Comparison of ENCODE assay signal across 28 cellular contexts in genomic region chr13:43441916-43442315, GRCh38.
"Had no signal": no experiment of that assay in that cellular context is flagged by ENCODE, and none has a peak within 500 bp of the region (broad histone marks: within the 10 kb centered on the region; RNA-seq: fewer than 3 reads in every experiment).

No MANE protein-coding gene starts in this region.

- H3K27ac ChIP-seq: breast epithelium, esophagus muscularis mucosa, foreskin keratinocyte, heart left ventricle, pancreas, prostate gland, sigmoid colon, tibial artery, upper lobe of right lung had no signal

- DNase-seq: activated B cell treated with CpG ODN at 0.5 μM for 24 hours; activated CD4-positive, alpha-beta T cell treated with anti-CD3 and anti-CD28 coated beads, Interleukin-2, amount 50 U/mL, for 1 hour; activated CD8-positive, alpha-beta memory T cell treated with anti-CD3 and anti-CD28 coated beads, Interleukin-2, amount 10 ng/mL, durations not matched to agents 7 days and 5 days; activated CD8-positive, alpha-beta T cell treated with anti-CD3 and anti-CD28 coated beads, Interleukin-2, amount 10 ng/mL, durations not matched to agents 7 days and 5 days; activated naive CD8-positive, alpha-beta T cell treated with anti-CD3 and anti-CD28 coated beads, Interleukin-2, amount 50 U/mL, for 24 hours; activated T-cell treated with anti-CD3 and anti-CD28 coated beads, Interleukin-2, amount 50 U/mL, for 48 hours; dermis blood vessel endothelial cell; effector CD4-positive, alpha-beta T cell; foreskin keratinocyte; heart left ventricle; naive B cell; nephron progenitor cell; pancreas; sigmoid colon; small intestine; stimulated activated CD4-positive, alpha-beta T cell treated with anti-CD3 and anti-CD28 coated beads, Interleukin-4, amount 100 ng/mL, for 24 hours; stimulated activated naive CD8-positive, alpha-beta T cell treated with anti-CD3 and anti-CD28 coated beads, Interleukin-15, amount 100 ng/mL, for 72 hours; substantia nigra; tibial artery; upper lobe of right lung had no signal

- H3K4me3 Mint-ChIP-seq: activated B cell treated with CpG ODN at 0.5 μM for 24 hours; activated CD8-positive, alpha-beta memory T cell treated with anti-CD3 and anti-CD28 coated beads, Interleukin-2, amount 10 ng/mL, durations not matched to agents 7 days and 5 days; activated CD8-positive, alpha-beta T cell treated with anti-CD3 and anti-CD28 coated beads, Interleukin-2, amount 10 ng/mL, durations not matched to agents 7 days and 5 days; activated naive CD4-positive, alpha-beta T cell treated with anti-CD3 and anti-CD28 coated beads, Interleukin-2, amount 50 U/mL, for 24 hours; activated naive CD8-positive, alpha-beta T cell treated with anti-CD3 and anti-CD28 coated beads, Interleukin-2, amount 50 U/mL, for 24 hours; central memory CD8-positive, alpha-beta T cell; mesothelial cell of epicardium; naive B cell; nephron progenitor cell; stimulated activated effector memory CD8-positive, alpha-beta T cell treated with anti-CD3 and anti-CD28 coated beads, Interleukin-12 subunit alpha, Interleukin-12 subunit beta, amount 100 ng/mL, for 72 hours; stimulated activated naive CD8-positive, alpha-beta T cell treated with anti-CD3 and anti-CD28 coated beads, Interleukin-15, amount 100 ng/mL, for 72 hours had no signal

- H3K36me3 Mint-ChIP-seq: activated CD8-positive, alpha-beta memory T cell treated with anti-CD3 and anti-CD28 coated beads, Interleukin-2, amount 10 ng/mL, durations not matched to agents 7 days and 5 days; activated naive CD4-positive, alpha-beta T cell treated with anti-CD3 and anti-CD28 coated beads, Interleukin-2, amount 50 U/mL, for 24 hours; mesothelial cell of epicardium; naive B cell; stimulated activated effector memory CD8-positive, alpha-beta T cell treated with anti-CD3 and anti-CD28 coated beads, Interleukin-12 subunit alpha, Interleukin-12 subunit beta, amount 100 ng/mL, for 72 hours had no signal

- H3K9me3 Mint-ChIP-seq: activated B cell treated with CpG ODN at 0.5 μM for 24 hours; activated naive CD4-positive, alpha-beta T cell treated with anti-CD3 and anti-CD28 coated beads, Interleukin-2, amount 50 U/mL, for 24 hours; activated naive CD8-positive, alpha-beta T cell treated with anti-CD3 and anti-CD28 coated beads, Interleukin-2, amount 50 U/mL, for 24 hours; activated T-helper 2 cell treated with anti-CD3 and anti-CD28 coated beads, Interferon-gamma antibody, Interleukin-2, Interleukin-4, amounts not matched to agents 10 μg/mL and 5 μg/mL and 100 μg/mL, durations not matched to agents 14 hours and 24 hours and 36 hours; central memory CD8-positive, alpha-beta T cell; mesothelial cell of epicardium; naive B cell; nephron progenitor cell; stimulated activated effector memory CD8-positive, alpha-beta T cell treated with anti-CD3 and anti-CD28 coated beads, Interleukin-12 subunit alpha, Interleukin-12 subunit beta, amount 100 ng/mL, for 72 hours; stimulated activated naive CD8-positive, alpha-beta T cell treated with anti-CD3 and anti-CD28 coated beads, Interleukin-15, amount 100 ng/mL, for 72 hours had no signal

- H3K36me3 ChIP-seq: breast epithelium, esophagus muscularis mucosa, heart left ventricle, pancreas, prostate gland, sigmoid colon, tibial artery, upper lobe of right lung had no signal

- H3K27ac Mint-ChIP-seq: activated B cell treated with CpG ODN at 0.5 μM for 24 hours; activated CD8-positive, alpha-beta memory T cell treated with anti-CD3 and anti-CD28 coated beads, Interleukin-2, amount 10 ng/mL, durations not matched to agents 7 days and 5 days; activated CD8-positive, alpha-beta T cell treated with anti-CD3 and anti-CD28 coated beads, Interleukin-2, amount 10 ng/mL, durations not matched to agents 7 days and 5 days; activated naive CD4-positive, alpha-beta T cell treated with anti-CD3 and anti-CD28 coated beads, Interleukin-2, amount 50 U/mL, for 24 hours; activated naive CD8-positive, alpha-beta T cell treated with anti-CD3 and anti-CD28 coated beads, Interleukin-2, amount 50 U/mL, for 24 hours; activated T-helper 2 cell treated with anti-CD3 and anti-CD28 coated beads, Interferon-gamma antibody, Interleukin-2, Interleukin-4, amounts not matched to agents 10 μg/mL and 5 μg/mL and 100 μg/mL, durations not matched to agents 14 hours and 24 hours and 36 hours; mesothelial cell of epicardium; naive B cell; nephron progenitor cell; stimulated activated effector memory CD8-positive, alpha-beta T cell treated with anti-CD3 and anti-CD28 coated beads, Interleukin-12 subunit alpha, Interleukin-12 subunit beta, amount 100 ng/mL, for 72 hours; stimulated activated naive CD8-positive, alpha-beta T cell treated with anti-CD3 and anti-CD28 coated beads, Interleukin-15, amount 100 ng/mL, for 72 hours had no signal

- ATAC-seq: activated CD8-positive, alpha-beta memory T cell treated with anti-CD3 and anti-CD28 coated beads, Interleukin-2, amount 10 ng/mL, durations not matched to agents 7 days and 5 days; activated CD8-positive, alpha-beta T cell treated with anti-CD3 and anti-CD28 coated beads, Interleukin-2, amount 10 ng/mL, durations not matched to agents 7 days and 5 days; activated naive CD8-positive, alpha-beta T cell treated with anti-CD3 and anti-CD28 coated beads, Interleukin-2, amount 50 U/mL, for 24 hours; foreskin keratinocyte; heart left ventricle; pancreas; stimulated activated effector memory CD8-positive, alpha-beta T cell treated with anti-CD3 and anti-CD28 coated beads, Interleukin-12 subunit alpha, Interleukin-12 subunit beta, amount 100 ng/mL, for 72 hours; stimulated activated naive CD8-positive, alpha-beta T cell treated with anti-CD3 and anti-CD28 coated beads, Interleukin-15, amount 100 ng/mL, for 72 hours; upper lobe of right lung had no signal

- H3K4me3 ChIP-seq: breast epithelium, esophagus muscularis mucosa, heart left ventricle, pancreas, prostate gland, sigmoid colon, tibial artery, upper lobe of right lung had no signal

- H3K9me3 ChIP-seq: breast epithelium, esophagus muscularis mucosa, heart left ventricle, pancreas, prostate gland, sigmoid colon, tibial artery, upper lobe of right lung had no signal

- H3K27me3 Mint-ChIP-seq: naive B cell had no signal

- H3K4me1 ChIP-seq: breast epithelium, foreskin keratinocyte, heart left ventricle, pancreas, prostate gland, upper lobe of right lung had no signal

- H3K4me1 Mint-ChIP-seq: activated B cell treated with CpG ODN at 0.5 μM for 24 hours; activated CD8-positive, alpha-beta memory T cell treated with anti-CD3 and anti-CD28 coated beads, Interleukin-2, amount 10 ng/mL, durations not matched to agents 7 days and 5 days; activated naive CD4-positive, alpha-beta T cell treated with anti-CD3 and anti-CD28 coated beads, Interleukin-2, amount 50 U/mL, for 24 hours; activated naive CD8-positive, alpha-beta T cell treated with anti-CD3 and anti-CD28 coated beads, Interleukin-2, amount 50 U/mL, for 24 hours; central memory CD8-positive, alpha-beta T cell; naive B cell; stimulated activated effector memory CD8-positive, alpha-beta T cell treated with anti-CD3 and anti-CD28 coated beads, Interleukin-12 subunit alpha, Interleukin-12 subunit beta, amount 100 ng/mL, for 72 hours; stimulated activated naive CD8-positive, alpha-beta T cell treated with anti-CD3 and anti-CD28 coated beads, Interleukin-15, amount 100 ng/mL, for 72 hours had no signal

- H3K27me3 ChIP-seq: breast epithelium, esophagus muscularis mucosa, foreskin keratinocyte, heart left ventricle, pancreas, sigmoid colon, tibial artery, upper lobe of right lung had no signal
